ENCODE assay signal across 14 cellular contexts in the genomic region with DNA sequence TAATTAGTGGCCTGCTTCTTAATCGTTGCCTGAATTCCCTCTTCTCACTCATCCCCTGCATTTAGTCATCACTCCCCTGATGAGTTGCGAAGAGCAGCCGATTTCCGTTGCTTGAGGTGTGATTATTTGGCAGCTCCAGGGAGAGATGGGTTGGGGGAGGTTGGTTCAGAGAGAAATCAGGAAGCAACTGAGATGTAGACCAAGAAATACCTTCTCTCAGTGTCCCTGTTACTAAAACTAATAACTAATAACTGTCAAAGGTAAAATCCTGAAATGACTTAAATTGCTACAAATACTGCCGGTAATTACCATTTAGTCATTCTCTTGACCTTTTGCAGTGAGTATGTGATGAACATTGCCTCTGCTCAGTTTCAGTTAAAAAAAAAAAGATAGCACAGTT.
"Had no signal": no experiment of that assay in that cellular context is flagged by ENCODE, and none has a peak within 500 bp of the region (broad histone marks: within the 10 kb centered on the region; RNA-seq: fewer than 3 reads in every experiment).

No MANE protein-coding gene starts in this region.

- ATAC-seq: foreskin keratinocyte, left lung, natural killer cell had no signal

- H3K9me3 ChIP-seq: colonic mucosa, prostate gland, sigmoid colon had no signal

- H3K4me1 ChIP-seq: colonic mucosa, foreskin keratinocyte, prostate gland, sigmoid colon, SJSA1 had no signal

- H3K36me3 ChIP-seq: cardiac muscle cell, colonic mucosa, left lung, prostate gland, sigmoid colon, SJSA1 had no signal

- H3K27ac Mint-ChIP-seq: natural killer cell, type B pancreatic cell had no signal

- H3K36me3 Mint-ChIP-seq: type B pancreatic cell had no signal

- H3K27me3 ChIP-seq: cardiac muscle cell, colonic mucosa, foreskin keratinocyte, left lung, sigmoid colon, SJSA1 had no signal

- H3K9me3 Mint-ChIP-seq: natural killer cell had no signal

- H3K27ac ChIP-seq: cardiac muscle cell, colonic mucosa, foreskin keratinocyte, left lung, prostate gland, sigmoid colon, SJSA1 had no signal

- DNase-seq: activated CD4-positive, alpha-beta T cell treated with anti-CD3 and anti-CD28 coated beads, Interleukin-2, amount 50 U/mL, for 4 hours; activated CD8-positive, alpha-beta memory T cell treated with anti-CD3 and anti-CD28 coated beads, Interleukin-2, amount 50 U/mL, for 4 hours; activated effector memory CD4-positive, alpha-beta T cell treated with Interleukin-2 at 50 U/mL for 16 hours; colonic mucosa; foreskin keratinocyte; head of caudate nucleus; left lung; natural killer cell; nucleus accumbens; sigmoid colon had no signal

- H3K4me3 Mint-ChIP-seq: natural killer cell, type B pancreatic cell had no signal

- H3K4me3 ChIP-seq: cardiac muscle cell, colonic mucosa, left lung, prostate gland, sigmoid colon, SJSA1 had no signal
